Comparison of ENCODE assay signal across 15 cellular contexts in genomic region chr14:73811164-73811503, GRCh38. TPM values are rescaled to one million over a fixed set of nuclear protein-coding genes. Genes with fewer than 3 reads are reported as not detected.
DNase-seq lines count a peak whose midpoint lies in the region; ATAC-seq and TF ChIP-seq lines count a peak whose summit lies in the region.
"Had no signal": no experiment of that assay in that cellular context is flagged by ENCODE, and none has a peak within 500 bp of the region (broad histone marks: within the 10 kb centered on the region; RNA-seq: fewer than 3 reads in every experiment).

No MANE protein-coding gene starts in this region.

- DNase-seq in CD14-positive monocyte (ENCODE audit: low spot score) (no peak), NCI-H2081 treated with DMSO at 0.1 percent for 48 hours (lab: John Stamatoyannopoulos, UW) (no peak)
- DNase-seq in activated naive CD8-positive, alpha-beta T cell treated with anti-CD3 and anti-CD28 coated beads for 36 hours = no peak
- DNase-seq in stimulated activated effector memory CD8-positive, alpha-beta T cell treated with anti-CD3 and anti-CD28 coated beads, Interleukin-12 subunit alpha, Interleukin-12 subunit beta, amount 100 ng/mL, for 72 hours (ENCODE audit: low spot score in 2 of 2) = no peak
- DNase-seq: BE2C; Caco-2; CD8-positive, alpha-beta memory T cell; DND-41; GDM1; HCEC 1CT; HFFc6 had no signal

- no peak overlapping the region for H3K9ac ChIP-seq in BLaER1 treated with 17β-estradiol and CSF1 and Interleukin-3, amounts not matched to agents 10 nM and 100 nM

- TF ChIP-seq CTCF in CD14-positive monocyte (IDR thresholded peaks at IDR 0.05) = no peak
- TF ChIP-seq CTCF in gastroesophageal sphincter (IDR thresholded peaks at IDR 0.05) = no peak

- H3K27me3 Mint-ChIP-seq in CD14-positive monocyte (ENCODE audit: low read depth in 3 of 3) = peaks cover 0 to 1% (median under 1%) of the 10 kb centered on the region in 3 donors
- H3K27me3 Mint-ChIP-seq in activated naive CD8-positive, alpha-beta T cell treated with anti-CD3 and anti-CD28 coated beads for 36 hours = no peaks in the 10 kb centered on the region

- no peaks in the 10 kb centered on the region for H4K20me1 ChIP-seq in BLaER1 treated with 17β-estradiol and CSF1 and Interleukin-3, amounts not matched to agents 10 nM and 100 nM

- peaks cover 8 to 25% (median 16%) of the 10 kb centered on the region in 10 experiments; a peak in 18 of 20 replicates for H3K4me1 ChIP-seq in BLaER1 treated with 17β-estradiol and CSF1 and Interleukin-3, amounts not matched to agents 10 nM and 100 nM
- H3K4me1 ChIP-seq in gastroesophageal sphincter = peaks cover 0 to 1% (median 0%) of the 10 kb centered on the region in 3 donors
- H3K4me1 ChIP-seq: A549, BE2C had no signal

- H3K4me3 ChIP-seq in BLaER1 treated with 17β-estradiol and CSF1 and Interleukin-3, amounts not matched to agents 10 nM and 100 nM = no peak overlapping the region
- no peak overlapping the region for H3K4me3 ChIP-seq in gastroesophageal sphincter
- H3K4me3 ChIP-seq: A549 had no signal

- H3K36me3 ChIP-seq in BLaER1 treated with 17β-estradiol and CSF1 and Interleukin-3, amounts not matched to agents 10 nM and 100 nM = no peaks in the 10 kb centered on the region
- no peaks in the 10 kb centered on the region for H3K36me3 ChIP-seq in gastroesophageal sphincter
- H3K36me3 ChIP-seq: BE2C had no signal

- no peak overlapping the region for H3K27ac ChIP-seq in BLaER1 treated with 17β-estradiol and CSF1 and Interleukin-3, amounts not matched to agents 10 nM and 100 nM
- H3K27ac ChIP-seq in gastroesophageal sphincter = no peak overlapping the region
- H3K27ac ChIP-seq: A549 had no signal

- TF ChIP-seq EP300 in gastroesophageal sphincter (IDR thresholded peaks at IDR 0.05) = no peak

- TF ChIP-seq POLR2A in gastroesophageal sphincter (IDR thresholded peaks at IDR 0.05) = no peak

- peak overlapping the region in 5 of 7 donors; percentile 45 to 73 (median 47) for H3K27ac Mint-ChIP-seq in CD14-positive monocyte
- no peak overlapping the region for H3K27ac Mint-ChIP-seq in activated naive CD8-positive, alpha-beta T cell treated with anti-CD3 and anti-CD28 coated beads for 36 hours
- no peak overlapping the region for H3K27ac Mint-ChIP-seq in stimulated activated effector memory CD8-positive, alpha-beta T cell treated with anti-CD3 and anti-CD28 coated beads, Interleukin-12 subunit alpha, Interleukin-12 subunit beta, amount 100 ng/mL, for 72 hours
- H3K27ac Mint-ChIP-seq: CD8-positive, alpha-beta memory T cell; HFFc6 had no signal

- WGBS in gastroesophageal sphincter (ENCODE audit: low coverage in 1 of 2), 2 donors = 96 to 100% methylated on average over 2 of the region's 2 CpGs

- no peak for ATAC-seq in stimulated activated effector memory CD8-positive, alpha-beta T cell treated with anti-CD3 and anti-CD28 coated beads, Interleukin-12 subunit alpha, Interleukin-12 subunit beta, amount 100 ng/mL, for 72 hours
- ATAC-seq in gastroesophageal sphincter (no peak), HG03378 (IDR thresholded peaks at IDR 0.05; ENCODE audit: unreplicated experiment) (no peak)
- ATAC-seq: A549 had no signal

- peaks cover 19% of the 10 kb centered on the region for H3K4me1 Mint-ChIP-seq in CD14-positive monocyte
- peaks cover 10% of the 10 kb centered on the region for H3K4me1 Mint-ChIP-seq in activated naive CD8-positive, alpha-beta T cell treated with anti-CD3 and anti-CD28 coated beads for 36 hours
- H3K4me1 Mint-ChIP-seq in stimulated activated effector memory CD8-positive, alpha-beta T cell treated with anti-CD3 and anti-CD28 coated beads, Interleukin-12 subunit alpha, Interleukin-12 subunit beta, amount 100 ng/mL, for 72 hours = peaks cover 31% of the 10 kb centered on the region

- H3K9me3 Mint-ChIP-seq in CD14-positive monocyte = no peaks in the 10 kb centered on the region
- no peaks in the 10 kb centered on the region for H3K9me3 Mint-ChIP-seq in activated naive CD8-positive, alpha-beta T cell treated with anti-CD3 and anti-CD28 coated beads for 36 hours
- H3K9me3 Mint-ChIP-seq in stimulated activated effector memory CD8-positive, alpha-beta T cell treated with anti-CD3 and anti-CD28 coated beads, Interleukin-12 subunit alpha, Interleukin-12 subunit beta, amount 100 ng/mL, for 72 hours = no peaks in the 10 kb centered on the region
- H3K9me3 Mint-ChIP-seq: CD8-positive, alpha-beta memory T cell; HFFc6 had no signal

- H3K36me3 Mint-ChIP-seq in CD14-positive monocyte = no peaks in the 10 kb centered on the region
- no peaks in the 10 kb centered on the region for H3K36me3 Mint-ChIP-seq in activated naive CD8-positive, alpha-beta T cell treated with anti-CD3 and anti-CD28 coated beads for 36 hours
- H3K36me3 Mint-ChIP-seq in stimulated activated effector memory CD8-positive, alpha-beta T cell treated with anti-CD3 and anti-CD28 coated beads, Interleukin-12 subunit alpha, Interleukin-12 subunit beta, amount 100 ng/mL, for 72 hours = peaks cover 5% of the 10 kb centered on the region
- H3K36me3 Mint-ChIP-seq: CD8-positive, alpha-beta memory T cell had no signal

- peak overlapping the region in 6 of 11 experiments; percentile 15 to 73 (median 60); a peak in 11 of 22 replicates for H3K4me2 ChIP-seq in BLaER1 treated with 17β-estradiol and CSF1 and Interleukin-3, amounts not matched to agents 10 nM and 100 nM
- H3K4me2 ChIP-seq: A549 had no signal

- no peaks in the 10 kb centered on the region for H3K9me3 ChIP-seq in BLaER1 treated with 17β-estradiol and CSF1 and Interleukin-3, amounts not matched to agents 10 nM and 100 nM (replicated peaks in 1 of 11)
- H3K9me3 ChIP-seq in gastroesophageal sphincter = no peaks in the 10 kb centered on the region
- H3K9me3 ChIP-seq: A549, BE2C, Caco-2 had no signal

- H3K27me3 ChIP-seq in BLaER1 treated with 17β-estradiol and CSF1 and Interleukin-3, amounts not matched to agents 10 nM and 100 nM = no peaks in the 10 kb centered on the region
- H3K27me3 ChIP-seq in gastroesophageal sphincter = no peaks in the 10 kb centered on the region
- H3K27me3 ChIP-seq: BE2C had no signal

- intact Hi-C loops in CD14-positive monocyte (cut with micrococcal nuclease) = no loop called here

- H3K4me3 Mint-ChIP-seq in CD14-positive monocyte = peak overlapping the region in 1 of 2 donors; percentile 30
- peak overlapping the region; percentile 3 for H3K4me3 Mint-ChIP-seq in activated naive CD8-positive, alpha-beta T cell treated with anti-CD3 and anti-CD28 coated beads for 36 hours
- H3K4me3 Mint-ChIP-seq in stimulated activated effector memory CD8-positive, alpha-beta T cell treated with anti-CD3 and anti-CD28 coated beads, Interleukin-12 subunit alpha, Interleukin-12 subunit beta, amount 100 ng/mL, for 72 hours = peak overlapping the region; percentile 1
- H3K4me3 Mint-ChIP-seq: CD8-positive, alpha-beta memory T cell; HFFc6 had no signal

RNA-seq across cellular contexts. Expression of gene PTGR2, which starts 40.5 kb away (rescaled TPM):
- 1 to 10 TPM; 1.1 to 3.8 TPM for polyA plus RNA-seq in CD14-positive monocyte
- 1 to 10 TPM; 6.5 to 6.7 TPM for total RNA-seq in activated naive CD8-positive, alpha-beta T cell treated with anti-CD3 and anti-CD28 coated beads for 36 hours
- total RNA-seq in gastroesophageal sphincter = 10 to 100 TPM in 1 of 4 donors, 1 to 10 TPM in 3; 3.3 to 34.6 (median 5.4) TPM

Comparison
In these comparisons a context has a peak if more than half of its experiments do, and no peak if none do; other contexts are left out.
1. H3K27ac Mint-ChIP-seq: peak in CD14-positive monocyte (5 of 7); none in activated naive CD8-positive, alpha-beta T cell treated with anti-CD3 and anti-CD28 coated beads for 36 hours (single experiment) and stimulated activated effector memory CD8-positive, alpha-beta T cell treated with anti-CD3 and anti-CD28 coated beads, Interleukin-12 subunit alpha, Interleukin-12 subunit beta, amount 100 ng/mL, for 72 hours (single experiment).